ENCODE assay signal across 34 cellular contexts in the genomic region with DNA sequence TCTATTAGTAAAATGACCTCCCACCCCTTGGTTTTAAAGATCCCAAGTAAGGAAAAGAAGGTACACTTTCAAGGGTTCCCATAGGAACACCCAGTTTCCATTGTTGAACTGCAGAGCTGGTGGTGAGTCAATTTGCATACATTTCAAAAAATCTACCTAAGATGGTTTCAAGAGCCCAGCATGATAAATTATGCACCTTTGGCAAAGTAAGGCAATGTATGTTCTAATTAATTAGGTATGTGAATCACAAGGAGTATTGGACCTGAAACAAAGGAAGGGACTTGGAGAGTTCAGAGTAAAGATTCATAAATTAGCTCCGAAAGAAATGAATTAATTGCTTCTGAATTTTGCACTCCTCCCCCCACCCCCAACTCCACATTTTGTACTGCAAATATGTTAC.
"Had no signal": no experiment of that assay in that cellular context is flagged by ENCODE, and none has a peak within 500 bp of the region (broad histone marks: within the 10 kb centered on the region; RNA-seq: fewer than 3 reads in every experiment).

No MANE protein-coding gene starts in this region.

- H3K27me3 Mint-ChIP-seq: activated CD4-positive, alpha-beta memory T cell treated with anti-CD3 and anti-CD28 coated beads for 36 hours; activated CD4-positive, alpha-beta T cell treated with anti-CD3 and anti-CD28 coated beads for 36 hours; activated CD4-positive, alpha-beta T cell treated with anti-CD3 and anti-CD28 coated beads, Interleukin-2, amount 10 ng/mL, durations not matched to agents 24 days and 14 days; activated CD8-positive, alpha-beta memory T cell treated with anti-CD3 and anti-CD28 coated beads, Interleukin-2, amount 10 ng/mL, durations not matched to agents 7 days and 5 days; activated naive CD4-positive, alpha-beta T cell treated with anti-CD3 and anti-CD28 coated beads, Interleukin-2, amount 50 U/mL, for 24 hours; activated naive CD8-positive, alpha-beta T cell treated with anti-CD3 and anti-CD28 coated beads for 36 hours; activated naive CD8-positive, alpha-beta T cell treated with anti-CD3 and anti-CD28 coated beads, Interleukin-2, amount 50 U/mL, for 24 hours had no signal

- H3K4me3 ChIP-seq: adrenal gland, breast epithelium, cardiac muscle cell, colonic mucosa, esophagus squamous epithelium, gastroesophageal sphincter had no signal

- H3K36me3 ChIP-seq: adrenal gland, breast epithelium, cardiac muscle cell, colonic mucosa, esophagus squamous epithelium, gastroesophageal sphincter had no signal

- H3K9me3 ChIP-seq: adrenal gland, breast epithelium, colonic mucosa, esophagus squamous epithelium, gastroesophageal sphincter had no signal

- H3K27ac ChIP-seq: adrenal gland, breast epithelium, cardiac muscle cell, colonic mucosa, epithelial cell of prostate, esophagus squamous epithelium, gastroesophageal sphincter had no signal

- H3K4me1 Mint-ChIP-seq: activated CD4-positive, alpha-beta T cell treated with anti-CD3 and anti-CD28 coated beads, Interleukin-2, amount 10 ng/mL, durations not matched to agents 24 days and 14 days; activated naive CD4-positive, alpha-beta T cell treated with anti-CD3 and anti-CD28 coated beads, Interleukin-2, amount 50 U/mL, for 24 hours; activated naive CD8-positive, alpha-beta T cell treated with anti-CD3 and anti-CD28 coated beads for 36 hours; activated naive CD8-positive, alpha-beta T cell treated with anti-CD3 and anti-CD28 coated beads, Interleukin-2, amount 50 U/mL, for 24 hours had no signal

- H3K4me3 Mint-ChIP-seq: activated CD4-positive, alpha-beta memory T cell treated with anti-CD3 and anti-CD28 coated beads for 36 hours; activated CD4-positive, alpha-beta T cell treated with anti-CD3 and anti-CD28 coated beads for 36 hours; activated CD4-positive, alpha-beta T cell treated with anti-CD3 and anti-CD28 coated beads, Interleukin-2, amount 10 ng/mL, durations not matched to agents 24 days and 14 days; activated CD8-positive, alpha-beta memory T cell treated with anti-CD3 and anti-CD28 coated beads, Interleukin-2, amount 10 ng/mL, durations not matched to agents 7 days and 5 days; activated CD8-positive, alpha-beta T cell treated with anti-CD3 and anti-CD28 coated beads, Interleukin-2, amount 10 ng/mL, durations not matched to agents 7 days and 5 days; activated naive CD4-positive, alpha-beta T cell treated with anti-CD3 and anti-CD28 coated beads for 36 hours; activated naive CD4-positive, alpha-beta T cell treated with anti-CD3 and anti-CD28 coated beads, Interleukin-2, amount 50 U/mL, for 24 hours; activated naive CD8-positive, alpha-beta T cell treated with anti-CD3 and anti-CD28 coated beads for 36 hours; activated naive CD8-positive, alpha-beta T cell treated with anti-CD3 and anti-CD28 coated beads, Interleukin-2, amount 50 U/mL, for 24 hours; activated T-helper 1 cell treated with anti-CD3 and anti-CD28 coated beads, Interleukin-12 subunit alpha, Interleukin-12 subunit beta, Interleukin-2, Interleukin-4 antibody, amounts not matched to agents 30 ng/mL and 10 ng/mL and 1 ng/mL, durations not matched to agents 14 hours and 24 hours and 36 hours; brain had no signal

- H3K4me1 ChIP-seq: adrenal gland, breast epithelium, colonic mucosa, esophagus squamous epithelium had no signal

- ATAC-seq: activated CD4-positive, alpha-beta T cell treated with anti-CD3 and anti-CD28 coated beads for 36 hours; activated CD8-positive, alpha-beta memory T cell treated with anti-CD3 and anti-CD28 coated beads, Interleukin-2, amount 10 ng/mL, durations not matched to agents 7 days and 5 days; activated CD8-positive, alpha-beta T cell treated with anti-CD3 and anti-CD28 coated beads, Interleukin-2, amount 10 ng/mL, durations not matched to agents 7 days and 5 days; activated naive CD8-positive, alpha-beta T cell treated with anti-CD3 and anti-CD28 coated beads, Interleukin-2, amount 50 U/mL, for 24 hours; gastroesophageal sphincter had no signal

- FAIRE-seq: endometrium, endothelial cell of umbilical vein had no signal

- H3K9me3 Mint-ChIP-seq: activated CD4-positive, alpha-beta memory T cell treated with anti-CD3 and anti-CD28 coated beads for 36 hours; activated CD4-positive, alpha-beta T cell treated with anti-CD3 and anti-CD28 coated beads, Interleukin-2, amount 10 ng/mL, durations not matched to agents 24 days and 14 days; activated naive CD4-positive, alpha-beta T cell treated with anti-CD3 and anti-CD28 coated beads for 36 hours; activated naive CD4-positive, alpha-beta T cell treated with anti-CD3 and anti-CD28 coated beads, Interleukin-2, amount 50 U/mL, for 24 hours; activated naive CD8-positive, alpha-beta T cell treated with anti-CD3 and anti-CD28 coated beads for 36 hours; activated naive CD8-positive, alpha-beta T cell treated with anti-CD3 and anti-CD28 coated beads, Interleukin-2, amount 50 U/mL, for 24 hours; activated T-helper 1 cell treated with anti-CD3 and anti-CD28 coated beads, Interleukin-12 subunit alpha, Interleukin-12 subunit beta, Interleukin-2, Interleukin-4 antibody, amounts not matched to agents 30 ng/mL and 10 ng/mL and 1 ng/mL, durations not matched to agents 14 hours and 24 hours and 36 hours; activated T-helper 2 cell treated with anti-CD3 and anti-CD28 coated beads, Interferon-gamma antibody, Interleukin-2, Interleukin-4, amounts not matched to agents 10 μg/mL and 5 μg/mL and 100 μg/mL, durations not matched to agents 14 hours and 24 hours and 36 hours had no signal

- H3K27ac Mint-ChIP-seq: activated CD4-positive, alpha-beta memory T cell treated with anti-CD3 and anti-CD28 coated beads for 36 hours; activated CD4-positive, alpha-beta T cell treated with anti-CD3 and anti-CD28 coated beads for 36 hours; activated CD4-positive, alpha-beta T cell treated with anti-CD3 and anti-CD28 coated beads, Interleukin-2, amount 10 ng/mL, durations not matched to agents 24 days and 14 days; activated CD8-positive, alpha-beta memory T cell treated with anti-CD3 and anti-CD28 coated beads, Interleukin-2, amount 10 ng/mL, durations not matched to agents 7 days and 5 days; activated CD8-positive, alpha-beta T cell treated with anti-CD3 and anti-CD28 coated beads, Interleukin-2, amount 10 ng/mL, durations not matched to agents 7 days and 5 days; activated naive CD4-positive, alpha-beta T cell treated with anti-CD3 and anti-CD28 coated beads for 36 hours; activated naive CD4-positive, alpha-beta T cell treated with anti-CD3 and anti-CD28 coated beads, Interleukin-2, amount 50 U/mL, for 24 hours; activated naive CD8-positive, alpha-beta T cell treated with anti-CD3 and anti-CD28 coated beads for 36 hours; activated naive CD8-positive, alpha-beta T cell treated with anti-CD3 and anti-CD28 coated beads, Interleukin-2, amount 50 U/mL, for 24 hours; activated T-helper 1 cell treated with anti-CD3 and anti-CD28 coated beads, Interleukin-12 subunit alpha, Interleukin-12 subunit beta, Interleukin-2, Interleukin-4 antibody, amounts not matched to agents 30 ng/mL and 10 ng/mL and 1 ng/mL, durations not matched to agents 14 hours and 24 hours and 36 hours; activated T-helper 2 cell treated with anti-CD3 and anti-CD28 coated beads, Interferon-gamma antibody, Interleukin-2, Interleukin-4, amounts not matched to agents 10 μg/mL and 5 μg/mL and 100 μg/mL, durations not matched to agents 14 hours and 24 hours and 36 hours had no signal

- H3K27me3 ChIP-seq: adrenal gland, breast epithelium, cardiac muscle cell, colonic mucosa, esophagus squamous epithelium, gastroesophageal sphincter had no signal

- H3K36me3 Mint-ChIP-seq: activated CD4-positive, alpha-beta memory T cell treated with anti-CD3 and anti-CD28 coated beads for 36 hours; activated CD8-positive, alpha-beta memory T cell treated with anti-CD3 and anti-CD28 coated beads, Interleukin-2, amount 10 ng/mL, durations not matched to agents 7 days and 5 days; activated naive CD4-positive, alpha-beta T cell treated with anti-CD3 and anti-CD28 coated beads, Interleukin-2, amount 50 U/mL, for 24 hours; activated naive CD8-positive, alpha-beta T cell treated with anti-CD3 and anti-CD28 coated beads for 36 hours; brain had no signal

- DNase-seq: activated CD4-positive, alpha-beta memory T cell treated with anti-CD3 and anti-CD28 coated beads for 36 hours; activated CD4-positive, alpha-beta T cell treated with anti-CD3 and anti-CD28 coated beads for 36 hours; activated CD4-positive, alpha-beta T cell treated with anti-CD3 and anti-CD28 coated beads, Interleukin-2, amount 10 ng/mL, durations not matched to agents 24 days and 14 days; activated CD4-positive, CD25-positive, alpha-beta regulatory T cell; activated CD4-positive, CD25-positive, alpha-beta regulatory T cell treated with anti-CD3 and anti-CD28 coated beads, Interleukin-2, amount 50 U/mL, for 72 hours; activated CD8-positive, alpha-beta memory T cell treated with anti-CD3 and anti-CD28 coated beads, Interleukin-2, amount 10 ng/mL, durations not matched to agents 7 days and 5 days; activated CD8-positive, alpha-beta memory T cell treated with anti-CD3 and anti-CD28 coated beads, Interleukin-2, amount 50 U/mL, for 4 hours; activated CD8-positive, alpha-beta T cell treated with anti-CD3 and anti-CD28 coated beads, Interleukin-2, amount 10 ng/mL, durations not matched to agents 7 days and 5 days; activated effector memory CD4-positive, alpha-beta T cell treated with anti-CD3 and anti-CD28 coated beads, Interleukin-2, amount 50 U/mL, for 16 hours; activated naive CD4-positive, alpha-beta T cell treated with anti-CD3 and anti-CD28 coated beads for 36 hours; activated naive CD8-positive, alpha-beta T cell treated with anti-CD3 and anti-CD28 coated beads for 36 hours; activated naive CD8-positive, alpha-beta T cell treated with anti-CD3 and anti-CD28 coated beads, Interleukin-2, amount 50 U/mL, for 24 hours; activated T-cell treated with anti-CD3 and anti-CD28 coated beads, Interleukin-2, amount 50 U/mL, for 1 hour; activated T-cell treated with anti-CD3 and anti-CD28 coated beads, Interleukin-2, amount 50 U/mL, for 48 hours; adrenal gland; amygdala; aorta; central memory CD4-positive, alpha-beta T cell; cerebellar nuclear complex; colonic mucosa; effector CD8-positive, alpha-beta T cell; esophagus squamous epithelium; foreskin melanocyte; T-helper 2 cell had no signal
